16 cellular contexts compared by ENCODE assay signal in genomic region chr21:42941696-42942085, GRCh38. TPM values are rescaled to one million over a fixed set of nuclear protein-coding genes. Genes with fewer than 3 reads are reported as not detected.
"Had no signal": no experiment of that assay in that cellular context is flagged by ENCODE, and none has a peak within 500 bp of the region (broad histone marks: within the 10 kb centered on the region; RNA-seq: fewer than 3 reads in every experiment).

No MANE protein-coding gene starts in this region.

- ATAC-seq: sciatic nerve; stimulated activated memory B cell treated with anti-CD40 and anti-IgM and Interleukin-4, amounts not matched to agents 10 μg/mL and 1 μg/mL and 100 μg/mL, for 72 hours had no signal

- DNase-seq: activated CD4-positive, alpha-beta T cell treated with anti-CD3 and anti-CD28 coated beads, Interleukin-2, amount 50 U/mL, for 1 hour; activated CD8-positive, alpha-beta memory T cell treated with anti-CD3 and anti-CD28 coated beads for 24 hours; activated naive CD8-positive, alpha-beta T cell treated with anti-CD3 and anti-CD28 coated beads, Interleukin-2, amount 10 ng/mL, durations not matched to agents 7 days and 5 days; cortex of kidney; effector CD4-positive, alpha-beta T cell; head of caudate nucleus; stimulated activated CD4-positive, alpha-beta T cell treated with anti-CD3 and anti-CD28 coated beads, Interleukin-2, amount 100 ng/mL, for 48 hours had no signal

RNA-seq across cellular contexts. Expression of gene ERVH48-1, which starts 16.3 kb away (rescaled TPM):
- total RNA-seq: endothelial cell of umbilical vein, fibroblast of lung, frontal cortex, lower leg skin, omental fat pad, pulmonary artery endothelial cell, sciatic nerve had no signal
- polyA plus RNA-seq: endothelial cell of umbilical vein, neural cell had no signal
